9 cellular contexts compared by ENCODE assay signal in genomic region chr5:40680741-40681350, GRCh38. TPM values are rescaled to one million over a fixed set of nuclear protein-coding genes. Genes with fewer than 3 reads are reported as not detected.
DNase-seq lines count a peak whose midpoint lies in the region; ATAC-seq, FAIRE-seq and TF ChIP-seq lines count a peak whose summit lies in the region.
"Had no signal": no experiment of that assay in that cellular context is flagged by ENCODE, and none has a peak within 500 bp of the region (broad histone marks: within the 10 kb centered on the region; RNA-seq: fewer than 3 reads in every experiment).

No MANE protein-coding gene starts in this region.

- no peaks in the 10 kb centered on the region for H3K9me3 Mint-ChIP-seq in activated T-cell treated with anti-CD3 and anti-CD28 coated beads, Interleukin-2, amount 50 U/mL, for 4 hours

- intact Hi-C loops in HepG2 (cut with micrococcal nuclease; ENCODE audit: unreplicated experiment): no loop called here

- H3K4me1 ChIP-seq in liver (ENCODE audit: control insufficient read depth in 4 of 4, insufficient read depth in 4 of 4, low read length in 3 of 4) (peaks cover 10 to 24% (median 17%) of the 10 kb centered on the region in 4 donors), HepG2 (ENCODE audit: insufficient read depth, low read length) (peaks cover 12% of the 10 kb centered on the region; the same call in 1 of the 2 replicates), foreskin keratinocyte (peaks cover 20% of the 10 kb centered on the region), parathyroid adenoma (no peaks in the 10 kb centered on the region)

- H3K27ac ChIP-seq in liver (ENCODE audit: low read depth in 1 of 2, low read length in 2 of 2) (peak overlapping the region; percentile 15 to 51), HepG2 (ENCODE audit: extremely low read length, insufficient read depth, low read length) (no peak overlapping the region), foreskin keratinocyte (no peak overlapping the region), parathyroid adenoma (no peak overlapping the region)

- no peak for TF ChIP-seq RAD21 in liver (IDR thresholded peaks at IDR 0.05)
- TF ChIP-seq RAD21 in HepG2 (CRISPR knock-in tag; IDR thresholded peaks at IDR 0.05): no peak

- H3K4me3 Mint-ChIP-seq in activated T-cell treated with anti-CD3 and anti-CD28 coated beads, Interleukin-2, amount 50 U/mL, for 4 hours: peak overlapping the region; percentile 93

- H3K9me3 ChIP-seq in liver (ENCODE audit: control insufficient read depth in 4 of 4, low read length in 3 of 4) (peaks cover 0 to 4% (median under 1%) of the 10 kb centered on the region in 4 donors), HepG2 (ENCODE audit: low read length) (no peaks in the 10 kb centered on the region), parathyroid adenoma (ENCODE audit: control insufficient read depth, low read length) (no peaks in the 10 kb centered on the region)

- 10% methylated on average over 37 of the region's 37 CpGs for WGBS in liver
- WGBS in HepG2 (ENCODE audit: low lambda C conversion rate): 86% methylated on average over 27 of the region's 37 CpGs

- H2AFZ ChIP-seq in HepG2 (ENCODE audit: low read length) (no peak overlapping the region), parathyroid adenoma (peak overlapping the region; percentile 87)

- in situ Hi-C loops in HepG2 (cut with HindIII; ENCODE audit: extremely low pct_ligation_motif_present, low pct_unique_long_range_greater_than_20kb): loop anchor here (10.0 to 25.0 kb wide), 2 partner anchors 966 to 1094 kb away; no protein-coding TSS in a partner anchor

- H3K36me3 ChIP-seq in liver (ENCODE audit: control insufficient read depth in 4 of 4, insufficient read depth in 3 of 4, low read depth in 1 of 4, low read length in 3 of 4) (no peaks in the 10 kb centered on the region), HepG2 (replicated peaks in 1 of 2; ENCODE audit: control insufficient read depth in 1 of 2, insufficient read depth in 2 of 2, low read length in 2 of 2) (no peaks in the 10 kb centered on the region), parathyroid adenoma (ENCODE audit: control insufficient read depth, insufficient read depth, low read length) (no peaks in the 10 kb centered on the region)

- peaks cover 0 to 5% (median 2%) of the 10 kb centered on the region in 4 donors for H3K27me3 ChIP-seq in liver (ENCODE audit: control insufficient read depth in 4 of 4, insufficient read depth in 4 of 4, low read length in 3 of 4)
- peaks cover 1 to 7% of the 10 kb centered on the region in 2 experiments; a peak in 2 of 5 replicates for H3K27me3 ChIP-seq in HepG2 (ENCODE audit: control insufficient read depth in 1 of 2, insufficient read depth in 2 of 2, low read length in 2 of 2)
- no peaks in the 10 kb centered on the region for H3K27me3 ChIP-seq in foreskin keratinocyte
- peaks cover 2% of the 10 kb centered on the region for H3K27me3 ChIP-seq in parathyroid adenoma (ENCODE audit: control insufficient read depth, insufficient read depth, low read length)

- POLR2A ChIA-PET in HepG2 (lab: Yijun Ruan, JAX): no interaction called here

- ATAC-seq in HepG2 (no peak), foreskin keratinocyte (no peak), HG02642 (IDR thresholded peaks at IDR 0.05; ENCODE audit: poor library complexity, unreplicated experiment) (no peak)
- no peak for ATAC-seq in activated T-cell treated with anti-CD3 and anti-CD28 coated beads, Interleukin-2, amount 50 U/mL, for 4 hours

- TF ChIP-seq EP300 in HepG2 (IDR thresholded peaks at IDR 0.05; ENCODE audit: low read depth in 2 of 2, low read length in 2 of 2) (no peak), HepG2 (CRISPR knock-in tag; IDR thresholded peaks at IDR 0.05; ENCODE audit: borderline replicate concordance) (no peak)

- no peak for DNase-seq in HepG2 (ENCODE audit: low spot score)
- peak; percentile 37 for DNase-seq in activated T-cell treated with anti-CD3 and anti-CD28 coated beads, Interleukin-2, amount 50 U/mL, for 4 hours
- peak in 1 of 2 donors; percentile 46 for DNase-seq in foreskin keratinocyte
- no peak for DNase-seq in NCI-H146 (lab: John Stamatoyannopoulos, UW)
- DNase-seq in NCI-H526 treated with DMSO at 0.1 percent for 48 hours (lab: John Stamatoyannopoulos, UW): no peak

- H4K20me1 ChIP-seq in HepG2 (ENCODE audit: insufficient read depth, low read length): no peaks in the 10 kb centered on the region

- H3K4me3 ChIP-seq in liver (ENCODE audit: low read depth in 1 of 3, low read length in 3 of 3) (peak overlapping the region; percentile 43 to 73 (median 65)), HepG2 (replicated peaks in 1 of 3; ENCODE audit: insufficient read depth in 1 of 3, low read depth in 2 of 3, low read length in 3 of 3) (no peak overlapping the region), parathyroid adenoma (ENCODE audit: low read depth, low read length) (peak overlapping the region; percentile 59)

- CTCF ChIA-PET in HepG2 (lab: Yijun Ruan, JAX; ENCODE audit: low intra/inter-chr PET ratio, low total read pairs): no interaction called here

- H3K36me3 Mint-ChIP-seq in activated T-cell treated with anti-CD3 and anti-CD28 coated beads, Interleukin-2, amount 50 U/mL, for 4 hours (ENCODE audit: insufficient read depth): peaks cover 51% of the 10 kb centered on the region

- no peak for FAIRE-seq in HepG2 (lab: Jason Lieb, UNC)
- FAIRE-seq: frontal cortex had no signal

- peaks cover 41% of the 10 kb centered on the region for H3K4me1 Mint-ChIP-seq in activated T-cell treated with anti-CD3 and anti-CD28 coated beads, Interleukin-2, amount 50 U/mL, for 4 hours (ENCODE audit: low read depth)

- TF ChIP-seq POLR2A in HepG2 (IDR thresholded peaks at IDR 0.05; ENCODE audit: insufficient read depth in 1 of 2, low read depth in 2 of 2, low read length in 2 of 2): no peak

- no peak for TF ChIP-seq CTCF in liver (IDR thresholded peaks at IDR 0.05; ENCODE audit: low read depth, low read length, missing input control)
- TF ChIP-seq CTCF in HepG2 (CRISPR knock-in tag; IDR thresholded peaks at IDR 0.05): no peak
- peak; percentile 27 for TF ChIP-seq CTCF in foreskin keratinocyte (conservative IDR thresholded peaks at IDR 0.05)
- TF ChIP-seq CTCF in parathyroid adenoma (IDR thresholded peaks at IDR 0.05): no peak

- no TSS peak for BruUV-seq in HepG2 (replicated peaks; lab: Mats Ljungman, UMichigan)

- H3K27me3 Mint-ChIP-seq in activated T-cell treated with anti-CD3 and anti-CD28 coated beads, Interleukin-2, amount 50 U/mL, for 4 hours (ENCODE audit: low read depth): no peaks in the 10 kb centered on the region

- H3K4me2 ChIP-seq in HepG2 (ENCODE audit: low read depth, low read length) (no peak overlapping the region), parathyroid adenoma (ENCODE audit: low read length) (peak overlapping the region; percentile 89)

- H3K9ac ChIP-seq in liver (ENCODE audit: low read depth in 1 of 2, low read length in 2 of 2): peak overlapping the region in 1 of 2 donors; percentile 21
- no peak overlapping the region for H3K9ac ChIP-seq in HepG2 (ENCODE audit: insufficient read depth, low read depth, low read length)
- no peak overlapping the region for H3K9ac ChIP-seq in parathyroid adenoma

- H3K79me2 ChIP-seq in HepG2 (ENCODE audit: insufficient read depth, low read length) (no peaks in the 10 kb centered on the region), parathyroid adenoma (no peaks in the 10 kb centered on the region)

TF ChIP-seq in liver, 16 proteins besides CTCF, POLR2A, EP300 and RAD21 (continues in another document):
- TF ChIP-seq RXRA (IDR thresholded peaks at IDR 0.05) (no peak), NR2F2 (IDR thresholded peaks at IDR 0.05) (no peak), YY1 (IDR thresholded peaks at IDR 0.05) (no peak)

TF ChIP-seq in HepG2, 621 proteins besides CTCF, POLR2A, EP300 and RAD21 (continues in another document):
- TF ChIP-seq ZSCAN25 (CRISPR knock-in tag; IDR thresholded peaks at IDR 0.05): no peak

RNA-seq across cellular contexts. Expression of gene PTGER4, which starts 1.1 kb away (rescaled TPM):
- 1 to 10 TPM; 3.6 to 6.8 TPM for total RNA-seq in liver
- polyA plus RNA-seq in liver: 1 to 10 TPM in 1 of 2 donors, under 1 TPM in 1; 0.60 to 1.9 TPM
- 0.11 TPM in 1 of 2 replicates, not detected in the other for total RNA-seq in HepG2 (2016; rRNA removed; fragmentation: Illumina TruSeq; extraction: Trizol)
- total RNA-seq in HepG2 (2016; cell fraction: cytosol; rRNA removed; fragmentation: Illumina TruSeq; extraction: Trizol; ENCODE audit: low read depth): not detected in 2 replicates
- not detected in 2 replicates for total RNA-seq in HepG2 (2016; cell fraction: insoluble cytoplasmic fraction; rRNA removed; fragmentation: Illumina TruSeq; extraction: Trizol)
- not detected in 2 replicates for total RNA-seq in HepG2 (2016; cell fraction: membrane; rRNA removed; fragmentation: Illumina TruSeq; extraction: Trizol)
- total RNA-seq in HepG2 (2016; cell fraction: nucleus; rRNA removed; fragmentation: Illumina TruSeq; extraction: Trizol): not detected in 2 replicates
- polyA plus RNA-seq in HepG2 (2011; rRNA removed): 0.01 and 0.03 TPM in 2 replicates
- 0.04 TPM in 1 of 2 replicates, not detected in the other for polyA plus RNA-seq in HepG2 (2011; cell fraction: cytosol; rRNA removed)
- polyA plus RNA-seq in HepG2 (2011; cell fraction: nucleus; rRNA removed): 0.14 and 0.16 TPM in 2 replicates
- not detected in 2 replicates for polyA plus RNA-seq in HepG2 (2012)
- not detected in 2 replicates for polyA plus RNA-seq in HepG2 (2016; cell fraction: cytosol; fragmentation: Illumina TruSeq; extraction: Trizol; ENCODE audit: low read depth)
- polyA plus RNA-seq in HepG2 (2016; cell fraction: insoluble cytoplasmic fraction; fragmentation: Illumina TruSeq; extraction: Trizol; ENCODE audit: low read depth): not detected in 2 replicates
- polyA plus RNA-seq in HepG2 (2016; cell fraction: membrane; fragmentation: Illumina TruSeq; extraction: Trizol; ENCODE audit: low read depth): not detected in 2 replicates
- not detected in 2 replicates for polyA plus RNA-seq in HepG2 (2016; cell fraction: nucleus; fragmentation: Illumina TruSeq; extraction: Trizol; ENCODE audit: insufficient read depth, low read depth)
- 2.9 TPM in 1 of 2 replicates, not detected in the other for polyA minus RNA-seq in HepG2 (2011; rRNA and poly(A)+ RNA removed; ENCODE audit: low replicate concordance)
- not detected in 2 replicates for polyA minus RNA-seq in HepG2 (2011; cell fraction: cytosol; rRNA and poly(A)+ RNA removed)
- polyA minus RNA-seq in HepG2 (2011; cell fraction: nucleus; rRNA and poly(A)+ RNA removed): not detected in 2 replicates
- total RNA-seq in activated T-cell treated with anti-CD3 and anti-CD28 coated beads, Interleukin-2, amount 50 U/mL, for 4 hours: 100 to 1,000 TPM; 115 to 188 (median 173) TPM
- 4.2 and 7.3 TPM in 2 replicates for total RNA-seq in foreskin keratinocyte
- polyA plus RNA-seq in foreskin keratinocyte: 0.72 and 1.4 TPM in 2 replicates

Comparison
In these comparisons a context has a peak if more than half of its experiments do, and no peak if none do; other contexts are left out.
1. H3K27ac ChIP-seq: peak in liver (2 of 2); none in HepG2 (single experiment), foreskin keratinocyte (single experiment) and parathyroid adenoma (single experiment).
2. H3K4me3 ChIP-seq: peak in liver (3 of 3) and parathyroid adenoma (single experiment); none in HepG2 (0 of 3).
3. RNA of gene PTGER4, which starts 1.1 kb away (total RNA-seq): 115 to 188 TPM in activated T-cell treated with anti-CD3 and anti-CD28 coated beads, Interleukin-2, amount 50 U/mL, for 4 hours; 4.2 to 7.3 TPM in foreskin keratinocyte, 3.6 to 6.8 TPM in liver and 0.11 TPM in HepG2; every median in the first group is over 10 times any median in the second.